In the genomic region with DNA sequence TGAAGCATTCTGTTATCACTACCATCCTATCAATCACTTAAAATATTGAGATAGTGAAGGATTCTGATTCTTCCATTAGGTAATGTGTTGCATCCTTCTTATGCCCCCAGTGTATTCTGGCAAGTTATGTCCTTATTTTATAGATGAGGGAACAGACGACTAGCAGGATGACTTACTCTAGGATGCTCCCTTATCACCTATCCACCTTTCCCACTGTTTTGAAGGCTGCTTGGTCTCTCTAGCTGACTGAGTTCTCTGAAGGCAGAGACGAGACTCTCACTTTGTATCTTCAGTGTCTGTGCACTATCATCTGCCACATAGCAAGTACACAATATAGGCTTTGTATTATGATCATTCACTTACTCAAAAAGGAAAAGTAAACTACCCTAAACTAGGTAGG, we compare ENCODE assay signal across 28 cellular contexts. TPM values are rescaled to one million over a fixed set of nuclear protein-coding genes. Genes with fewer than 3 reads are reported as not detected.
DNase-seq lines count a peak whose midpoint lies in the region; ATAC-seq and TF ChIP-seq lines count a peak whose summit lies in the region.
"Had no signal": no experiment of that assay in that cellular context is flagged by ENCODE, and none has a peak within 500 bp of the region (broad histone marks: within the 10 kb centered on the region; RNA-seq: fewer than 3 reads in every experiment).

No MANE protein-coding gene starts in this region.

- WGBS in adipose tissue, 3 donors = 71 to 78% (median 74%) methylated on average over 2 of the region's 2 CpGs
- 88% methylated on average over 2 of the region's 2 CpGs for WGBS in hepatocyte (ENCODE audit: low lambda C conversion rate, missing lambda C conversion rate)
- 28 to 68% (median 30%) methylated on average over 2 of the region's 2 CpGs for WGBS in stomach, 5 donors

- in situ Hi-C loops in G401 (cut with HindIII; ENCODE audit: low sequenced_read_pairs) = no loop called here

- POLR2A ChIA-PET in CD4-positive, alpha-beta T cell (lab: Charles Lee) = interaction anchor here (0.6 kb wide), 1 partner anchor 288 kb away, joined by 3 read pairs; no protein-coding TSS in a partner anchor

- H3K27me3 Mint-ChIP-seq in CD4-positive, alpha-beta T cell = no peaks in the 10 kb centered on the region
- H3K27me3 Mint-ChIP-seq: activated B cell treated with CpG ODN at 0.5 μM for 24 hours had no signal

- no peak overlapping the region for H3K4me3 ChIP-seq in hepatocyte
- peak overlapping the region; percentile 70 to 94 (median 78) for H3K4me3 ChIP-seq in stomach

- no peak for TF ChIP-seq CTCF in CD4-positive, alpha-beta T cell (IDR thresholded peaks at IDR 0.05)
- TF ChIP-seq CTCF in hepatocyte (IDR thresholded peaks at IDR 0.05; ENCODE audit: poor library complexity) = no peak
- no peak for TF ChIP-seq CTCF in stomach (IDR thresholded peaks at IDR 0.05)

- H3K79me2 ChIP-seq in hepatocyte = peaks cover 68% of the 10 kb centered on the region

- no peaks in the 10 kb centered on the region for H3K9me3 ChIP-seq in CD4-positive, alpha-beta T cell (ENCODE audit: control insufficient read depth, low read length)
- H3K9me3 ChIP-seq in hepatocyte (ENCODE audit: low read depth) (no peaks in the 10 kb centered on the region), stomach (no peaks in the 10 kb centered on the region)

- CTCF ChIA-PET in CD4-positive, alpha-beta T cell (lab: Charles Lee) = interaction anchor here (0.6 to 1.2 kb wide), 2 partner anchors 197 to 244 kb away, joined by 4 to 5 read pairs; no protein-coding TSS in a partner anchor

- H3K9me3 Mint-ChIP-seq in CD4-positive, alpha-beta T cell = no peaks in the 10 kb centered on the region
- H3K9me3 Mint-ChIP-seq: activated B cell treated with CpG ODN at 0.5 μM for 24 hours; activated CD8-positive, alpha-beta T cell treated with anti-CD3 and anti-CD28 coated beads for 36 hours; activated naive CD4-positive, alpha-beta T cell treated with anti-CD3 and anti-CD28 coated beads, Interleukin-2, amount 50 U/mL, for 72 hours; activated T-cell treated with anti-CD3 and anti-CD28 coated beads, Interleukin-2, amount 50 U/mL, for 24 hours had no signal

- peak overlapping the region; percentile 12 for H3K4me3 Mint-ChIP-seq in CD4-positive, alpha-beta T cell
- H3K4me3 Mint-ChIP-seq: activated B cell treated with CpG ODN at 0.5 μM for 24 hours; activated CD8-positive, alpha-beta T cell treated with anti-CD3 and anti-CD28 coated beads for 36 hours; activated T-cell treated with anti-CD3 and anti-CD28 coated beads, Interleukin-2, amount 50 U/mL, for 24 hours had no signal

- intact Hi-C loops in CD4-positive, alpha-beta T cell (cut with DNase I, micrococcal nuclease) = no loop called here
- intact Hi-C loops in stomach (cut with DNase I; ENCODE audit: low total_unique reads) = no loop called here

- no peak for DNase-seq in CD4-positive, alpha-beta T cell
- no peak for DNase-seq in hepatocyte (ENCODE audit: low spot score)
- no peak for DNase-seq in stomach
- no peak for DNase-seq in HK-2 (ENCODE audit: unreplicated experiment)
- DNase-seq in SHP77 (lab: John Stamatoyannopoulos, UW) = no peak
- DNase-seq in G401 (ENCODE audit: low spot score) = no peak
- DNase-seq: activated B cell treated with CpG ODN at 0.5 μM for 24 hours; activated CD8-positive, alpha-beta T cell treated with anti-CD3 and anti-CD28 coated beads for 36 hours; activated T-cell treated with anti-CD3 and anti-CD28 coated beads, Interleukin-2, amount 50 U/mL, for 24 hours; brain microvascular endothelial cell; CD4-positive, CD25-positive, alpha-beta regulatory T cell; DMS79; IMR-90; left cardiac atrium; NCI-H1694; NCI-H82; stimulated activated CD4-positive, alpha-beta T cell treated with anti-CD3 and anti-CD28 coated beads, Interleukin-2, amount 100 ng/mL, for 24 hours; stimulated activated naive CD8-positive, alpha-beta T cell treated with anti-CD3 and anti-CD28 coated beads, Interleukin-15, Interleukin-2, amounts not matched to agents 100 U/mL and 50 U/mL, for 24 hours; T-helper 2 cell had no signal

- H3K36me3 Mint-ChIP-seq in CD4-positive, alpha-beta T cell (ENCODE audit: low read depth) = peaks cover 66% of the 10 kb centered on the region

- TF ChIP-seq POLR2A in stomach (IDR thresholded peaks at IDR 0.05) = no peak

- H3K27ac Mint-ChIP-seq in CD4-positive, alpha-beta T cell = peak overlapping the region; percentile 83
- H3K27ac Mint-ChIP-seq: activated B cell treated with CpG ODN at 0.5 μM for 24 hours; activated CD8-positive, alpha-beta T cell treated with anti-CD3 and anti-CD28 coated beads for 36 hours; activated T-cell treated with anti-CD3 and anti-CD28 coated beads, Interleukin-2, amount 50 U/mL, for 24 hours; CD4-positive, CD25-positive, alpha-beta regulatory T cell had no signal

- peak overlapping the region; percentile 86 for H3K4me2 ChIP-seq in hepatocyte

- H3K4me1 Mint-ChIP-seq in CD4-positive, alpha-beta T cell (ENCODE audit: low read depth) = peaks cover 25% of the 10 kb centered on the region

- H3K27ac ChIP-seq in CD4-positive, alpha-beta T cell (ENCODE audit: low read depth, low read length) = no peak overlapping the region
- H3K27ac ChIP-seq in adipose tissue (ENCODE audit: low read depth, low read length) (peak overlapping the region; percentile 55), hepatocyte (no peak overlapping the region), stomach (peak overlapping the region; percentile 42 to 99 (median 98))
- H3K27ac ChIP-seq: brain microvascular endothelial cell had no signal

- no peaks in the 10 kb centered on the region for H3K9me2 ChIP-seq in hepatocyte (replicated peaks; ENCODE audit: insufficient read depth)

- peaks cover 66% of the 10 kb centered on the region for H4K20me1 ChIP-seq in hepatocyte (ENCODE audit: insufficient read depth, poor library complexity, severe bottlenecking)

- H3K4me1 ChIP-seq in hepatocyte (ENCODE audit: insufficient read depth) (peaks cover 16% of the 10 kb centered on the region), stomach (peaks cover 58 to 66% (median 62%) of the 10 kb centered on the region in 4 donors)

- TF ChIP-seq EP300 in stomach (IDR thresholded peaks at IDR 0.05) = no peak

- H3K27me3 ChIP-seq in CD4-positive, alpha-beta T cell (ENCODE audit: control insufficient read depth, insufficient read depth, low read length) = no peaks in the 10 kb centered on the region
- H3K27me3 ChIP-seq in hepatocyte (no peaks in the 10 kb centered on the region), stomach (no peaks in the 10 kb centered on the region)
- H3K27me3 ChIP-seq: brain microvascular endothelial cell had no signal

- H3K36me3 ChIP-seq in hepatocyte (replicated peaks; ENCODE audit: insufficient read depth, low read depth) = peaks cover 10% of the 10 kb centered on the region
- H3K36me3 ChIP-seq in stomach = peaks cover 70 to 89% (median 81%) of the 10 kb centered on the region in 4 donors

- no peak for ATAC-seq in CD4-positive, alpha-beta T cell (ENCODE audit: poor library complexity)
- no peak for ATAC-seq in HG02970 (IDR thresholded peaks at IDR 0.05; ENCODE audit: low FRiP score, unreplicated experiment)
- ATAC-seq: activated CD8-positive, alpha-beta T cell treated with anti-CD3 and anti-CD28 coated beads for 36 hours; activated naive CD4-positive, alpha-beta T cell treated with anti-CD3 and anti-CD28 coated beads, Interleukin-2, amount 50 U/mL, for 72 hours; HCT116; left cardiac atrium; Panc1; stimulated activated naive CD8-positive, alpha-beta T cell treated with anti-CD3 and anti-CD28 coated beads, Interleukin-15, Interleukin-2, amounts not matched to agents 100 U/mL and 50 U/mL, for 24 hours had no signal

- H2AFZ ChIP-seq in hepatocyte = no peak overlapping the region

RNA-seq across cellular contexts. Expression of gene GLUL, which starts 4.0 kb away (rescaled TPM):
- total RNA-seq in CD4-positive, alpha-beta T cell = 10 to 100 TPM; 60.4 to 64.0 TPM
- polyA plus RNA-seq in adipose tissue (1,000 to 10,000 TPM; 1,065 to 6,550 (median 3,246) TPM), hepatocyte (677 and 747 TPM in 2 replicates), stomach (1,000 to 10,000 TPM in 2 of 3 donors, 100 to 1,000 TPM in 1; 763 to 1,536 (median 1,525) TPM)
- total RNA-seq in hepatocyte (846 and 893 TPM in 2 replicates), stomach (1,000 to 10,000 TPM in 4 of 5 donors, 100 to 1,000 TPM in 1; 102 to 1,958 (median 1,662) TPM)
- total RNA-seq in G401 (2014; rRNA removed; shearing (Covaris generic)) = 862 and 1,000 TPM in 2 replicates

RNA-seq across cellular contexts. Expression of gene TEDDM1, which starts 12.9 kb away (rescaled TPM):
- total RNA-seq in CD4-positive, alpha-beta T cell = not detected
- not detected for polyA plus RNA-seq in adipose tissue
- not detected in 2 replicates for total RNA-seq in hepatocyte
- not detected in 2 replicates for polyA plus RNA-seq in hepatocyte
- not detected for total RNA-seq in stomach
- polyA plus RNA-seq in stomach = not detected
- total RNA-seq in G401 (2014; rRNA removed; shearing (Covaris generic)) = not detected in 2 replicates
- total RNA-seq: activated B cell treated with CpG ODN at 0.5 μM for 24 hours; activated CD8-positive, alpha-beta T cell treated with anti-CD3 and anti-CD28 coated beads for 36 hours; activated naive CD4-positive, alpha-beta T cell treated with anti-CD3 and anti-CD28 coated beads, Interleukin-2, amount 50 U/mL, for 72 hours; CD4-positive, CD25-positive, alpha-beta regulatory T cell; epithelial cell of proximal tubule; frontal cortex; IMR-90; left cardiac atrium; mononuclear cell; osteoblast had no signal
- polyA plus RNA-seq: IMR-90 had no signal

Comparison
In these comparisons a context has a peak if more than half of its experiments do, and no peak if none do; other contexts are left out.
1. H3K27ac ChIP-seq: peak in adipose tissue (single experiment) and stomach (5 of 5); none in CD4-positive, alpha-beta T cell (single experiment) and hepatocyte (single experiment).